Comparison of ENCODE assay signal across 19 cellular contexts in genomic region chr2:98538280-98539041, GRCh38.
A peak's percentile ranks its signal among the peaks of the same experiment; 100 is the strongest.
DNase-seq lines count a peak whose midpoint lies in the region; ATAC-seq and TF ChIP-seq lines count a peak whose summit lies in the region.
"Had no signal": no experiment of that assay in that cellular context is flagged by ENCODE, and none has a peak within 500 bp of the region (broad histone marks: within the 10 kb centered on the region; RNA-seq: fewer than 3 reads in every experiment).

No MANE protein-coding gene starts in this region.

- no peak for DNase-seq in natural killer cell treated with Interleukin-12 subunit alpha and Interleukin-12 subunit beta and Interleukin-15 and Interleukin-18, amount 100 ng/mL, for 72 hours (ENCODE audit: low spot score)
- DNase-seq in natural killer cell (no peak), fibroblast of peridontal ligament (ENCODE audit: extremely low read depth) (peak; percentile 23), DMS153 (lab: John Stamatoyannopoulos, UW) (no peak), tibial artery (no peak), NCI-H2227 treated with DMSO at 0.1 percent for 48 hours (lab: John Stamatoyannopoulos, UW) (no peak)
- DNase-seq in activated CD4-positive, alpha-beta memory T cell treated with anti-CD3 and anti-CD28 coated beads for 36 hours, result peak; percentile 30
- DNase-seq: activated gamma-delta T cell treated with Interleukin-2 at 50 U/mL for 16 hours; AML-193; HCEC 1CT; left lung; NCI-H1105 treated with DMSO at 0.1 percent for 48 hours; NCI-H2107; NCI-H524 treated with DMSO at 0.1 percent for 48 hours; stimulated activated CD4-positive, alpha-beta T cell treated with anti-CD3 and anti-CD28 coated beads, Interleukin-15, amount 100 ng/mL, for 24 hours; T-cell had no signal

- peaks cover 12 to 13% of the 10 kb centered on the region in 2 donors for H3K4me1 Mint-ChIP-seq in natural killer cell treated with Interleukin-12 subunit alpha and Interleukin-12 subunit beta and Interleukin-15 and Interleukin-18, amount 100 ng/mL, for 72 hours (ENCODE audit: low read depth in 2 of 2)
- H3K4me1 Mint-ChIP-seq in natural killer cell, result peaks cover 17 to 19% of the 10 kb centered on the region in 2 donors
- H3K4me1 Mint-ChIP-seq in activated CD4-positive, alpha-beta memory T cell treated with anti-CD3 and anti-CD28 coated beads for 36 hours (ENCODE audit: low read depth), result peaks cover 26% of the 10 kb centered on the region
- H3K4me1 Mint-ChIP-seq: T-cell had no signal

- POLR2A ChIA-PET in activated CD4-positive, alpha-beta memory T cell treated with anti-CD3 and anti-CD28 coated beads for 36 hours (lab: Charles Lee), result no interaction called here

- H3K27ac Mint-ChIP-seq in natural killer cell treated with Interleukin-12 subunit alpha and Interleukin-12 subunit beta and Interleukin-15 and Interleukin-18, amount 100 ng/mL, for 72 hours, result peak overlapping the region; percentile 12 to 78
- peak overlapping the region in 1 of 2 donors; percentile 21 for H3K27ac Mint-ChIP-seq in natural killer cell
- peak overlapping the region; percentile 69 for H3K27ac Mint-ChIP-seq in activated CD4-positive, alpha-beta memory T cell treated with anti-CD3 and anti-CD28 coated beads for 36 hours
- H3K27ac Mint-ChIP-seq: stimulated activated naive CD8-positive, alpha-beta T cell treated with anti-CD3 and anti-CD28 coated beads, Interleukin-15, Interleukin-2, amounts not matched to agents 100 ng/mL and 50 ng/mL, for 24 hours had no signal

- H3K4me3 Mint-ChIP-seq in natural killer cell treated with Interleukin-12 subunit alpha and Interleukin-12 subunit beta and Interleukin-15 and Interleukin-18, amount 100 ng/mL, for 72 hours, result no peak overlapping the region
- no peak overlapping the region for H3K4me3 Mint-ChIP-seq in natural killer cell
- H3K4me3 Mint-ChIP-seq in activated CD4-positive, alpha-beta memory T cell treated with anti-CD3 and anti-CD28 coated beads for 36 hours, result no peak overlapping the region
- H3K4me3 Mint-ChIP-seq: stimulated activated naive CD8-positive, alpha-beta T cell treated with anti-CD3 and anti-CD28 coated beads, Interleukin-15, Interleukin-2, amounts not matched to agents 100 ng/mL and 50 ng/mL, for 24 hours; T-cell had no signal

- no peak for TF ChIP-seq CTCF in natural killer cell (IDR thresholded peaks at IDR 0.05)
- no peak for TF ChIP-seq CTCF in tibial artery (IDR thresholded peaks at IDR 0.05)

- H3K36me3 Mint-ChIP-seq in natural killer cell treated with Interleukin-12 subunit alpha and Interleukin-12 subunit beta and Interleukin-15 and Interleukin-18, amount 100 ng/mL, for 72 hours, result peaks cover 41% of the 10 kb centered on the region
- H3K36me3 Mint-ChIP-seq in natural killer cell, result peaks cover 31% of the 10 kb centered on the region
- peaks cover 25% of the 10 kb centered on the region for H3K36me3 Mint-ChIP-seq in activated CD4-positive, alpha-beta memory T cell treated with anti-CD3 and anti-CD28 coated beads for 36 hours

- intact Hi-C loops in natural killer cell (cut with micrococcal nuclease) (no loop called here), tibial artery (cut with DNase I; ENCODE audit: low total_unique reads) (no loop called here)
- intact Hi-C loops in activated CD4-positive, alpha-beta memory T cell treated with anti-CD3 and anti-CD28 coated beads for 36 hours (cut with micrococcal nuclease), result loop anchor here (1.0 kb wide), 1 partner anchor 70 kb away; no protein-coding TSS in a partner anchor

- no peaks in the 10 kb centered on the region for H3K9me3 Mint-ChIP-seq in natural killer cell treated with Interleukin-12 subunit alpha and Interleukin-12 subunit beta and Interleukin-15 and Interleukin-18, amount 100 ng/mL, for 72 hours
- H3K9me3 Mint-ChIP-seq in natural killer cell, result no peaks in the 10 kb centered on the region
- H3K9me3 Mint-ChIP-seq in activated CD4-positive, alpha-beta memory T cell treated with anti-CD3 and anti-CD28 coated beads for 36 hours, result no peaks in the 10 kb centered on the region
- H3K9me3 Mint-ChIP-seq: stimulated activated naive CD8-positive, alpha-beta T cell treated with anti-CD3 and anti-CD28 coated beads, Interleukin-15, Interleukin-2, amounts not matched to agents 100 ng/mL and 50 ng/mL, for 24 hours; T-cell had no signal

- no peaks in the 10 kb centered on the region for H3K27me3 ChIP-seq in tibial artery
- H3K27me3 ChIP-seq: left lung, right atrium auricular region had no signal

- no peak overlapping the region for H3K4me3 ChIP-seq in tibial artery
- H3K4me3 ChIP-seq: left lung, right atrium auricular region had no signal

- H3K36me3 ChIP-seq in tibial artery, result peaks cover 34 to 71% (median 63%) of the 10 kb centered on the region in 3 donors

- H3K4me1 ChIP-seq in tibial artery, result no peaks in the 10 kb centered on the region
- H3K4me1 ChIP-seq: left lung, right atrium auricular region had no signal

- ATAC-seq in natural killer cell treated with Interleukin-12 subunit alpha and Interleukin-12 subunit beta and Interleukin-15 and Interleukin-18, amount 100 ng/mL, for 72 hours, result peak in 1 of 2 donors; percentile 74
- ATAC-seq in natural killer cell, result no peak
- ATAC-seq: left lung, T-cell had no signal

- no peaks in the 10 kb centered on the region for H3K9me3 ChIP-seq in tibial artery
- H3K9me3 ChIP-seq: left lung, right atrium auricular region had no signal

- no peaks in the 10 kb centered on the region for H3K27me3 Mint-ChIP-seq in natural killer cell treated with Interleukin-12 subunit alpha and Interleukin-12 subunit beta and Interleukin-15 and Interleukin-18, amount 100 ng/mL, for 72 hours
- H3K27me3 Mint-ChIP-seq in natural killer cell (ENCODE audit: low read depth in 2 of 2), result no peaks in the 10 kb centered on the region
- no peaks in the 10 kb centered on the region for H3K27me3 Mint-ChIP-seq in activated CD4-positive, alpha-beta memory T cell treated with anti-CD3 and anti-CD28 coated beads for 36 hours
- H3K27me3 Mint-ChIP-seq: stimulated activated naive CD8-positive, alpha-beta T cell treated with anti-CD3 and anti-CD28 coated beads, Interleukin-15, Interleukin-2, amounts not matched to agents 100 ng/mL and 50 ng/mL, for 24 hours; T-cell had no signal

- CTCF ChIA-PET in activated CD4-positive, alpha-beta memory T cell treated with anti-CD3 and anti-CD28 coated beads for 36 hours (lab: Charles Lee), result interaction anchor here (1.4 kb wide), 1 partner anchor 74 kb away, joined by 3 read pairs; no protein-coding TSS in a partner anchor

- H3K27ac ChIP-seq in tibial artery, result no peak overlapping the region
- H3K27ac ChIP-seq: KMS-11, left lung, right atrium auricular region had no signal

Comparison
In these comparisons a context has a peak if more than half of its experiments do, and no peak if none do; other contexts are left out.
1. DNase-seq: peak in activated CD4-positive, alpha-beta memory T cell treated with anti-CD3 and anti-CD28 coated beads for 36 hours (single experiment) and fibroblast of peridontal ligament (single experiment); none in natural killer cell treated with Interleukin-12 subunit alpha and Interleukin-12 subunit beta and Interleukin-15 and Interleukin-18, amount 100 ng/mL, for 72 hours (single experiment), natural killer cell (single experiment), DMS153 (single experiment), tibial artery (0 of 2) and NCI-H2227 treated with DMSO at 0.1 percent for 48 hours (single experiment).